20 cellular contexts compared by ENCODE assay signal in genomic region chr11:120918257-120918656, GRCh38.
"Had no signal": no experiment of that assay in that cellular context is flagged by ENCODE, and none has a peak within 500 bp of the region (broad histone marks: within the 10 kb centered on the region; RNA-seq: fewer than 3 reads in every experiment).

No MANE protein-coding gene starts in this region.

- H3K36me3 ChIP-seq: esophagus muscularis mucosa, spleen, thoracic aorta had no signal

- H3K9ac ChIP-seq: parathyroid adenoma had no signal

- ATAC-seq: activated T-helper 17 cell treated with anti-CD3 and anti-CD28 coated beads, Interleukin-2, amount 50 U/mL, for 72 hours; mucosa of descending colon; stimulated activated memory B cell treated with anti-CD40 and anti-IgM and Interleukin-4, amounts not matched to agents 10 μg/mL and 1 μg/mL and 100 μg/mL, for 72 hours had no signal

- H3K79me2 ChIP-seq: parathyroid adenoma had no signal

- H3K4me3 ChIP-seq: esophagus muscularis mucosa, mucosa of descending colon, spleen, thoracic aorta had no signal

- H2AFZ ChIP-seq: parathyroid adenoma had no signal

- DNase-seq: activated B cell treated with CpG ODN at 0.5 μM for 24 hours; activated CD4-positive, alpha-beta memory T cell treated with anti-CD3 and anti-CD28 coated beads for 36 hours; activated CD4-positive, alpha-beta T cell treated with anti-CD3 and anti-CD28 coated beads for 4 hours; activated naive CD4-positive, alpha-beta T cell treated with Interleukin-2 at 50 U/mL for 16 hours; activated naive CD8-positive, alpha-beta T cell treated with anti-CD3 and anti-CD28 coated beads, Interleukin-2, amount 10 ng/mL, durations not matched to agents 7 days and 5 days; activated T-cell treated with anti-CD3 and anti-CD28 coated beads, Interleukin-2, amount 50 U/mL, for 1 hour; amygdala; dermis blood vessel endothelial cell; effector memory CD4-positive, alpha-beta T cell; mesenchymal stem cell; mucosa of descending colon; naive B cell; spleen; stimulated activated CD4-positive, alpha-beta T cell treated with anti-CD3 and anti-CD28 coated beads, Interleukin-4, amount 100 ng/mL, for 4 hours had no signal

- H3K4me1 ChIP-seq: esophagus muscularis mucosa, parathyroid adenoma, spleen had no signal

- H3K27ac ChIP-seq: esophagus muscularis mucosa, parathyroid adenoma, spleen, thoracic aorta had no signal

- H3K9me3 ChIP-seq: esophagus muscularis mucosa, mucosa of descending colon, spleen, thoracic aorta had no signal

- FAIRE-seq: endothelial cell of umbilical vein had no signal
